8 cellular contexts compared by ENCODE assay signal in the genomic region with DNA sequence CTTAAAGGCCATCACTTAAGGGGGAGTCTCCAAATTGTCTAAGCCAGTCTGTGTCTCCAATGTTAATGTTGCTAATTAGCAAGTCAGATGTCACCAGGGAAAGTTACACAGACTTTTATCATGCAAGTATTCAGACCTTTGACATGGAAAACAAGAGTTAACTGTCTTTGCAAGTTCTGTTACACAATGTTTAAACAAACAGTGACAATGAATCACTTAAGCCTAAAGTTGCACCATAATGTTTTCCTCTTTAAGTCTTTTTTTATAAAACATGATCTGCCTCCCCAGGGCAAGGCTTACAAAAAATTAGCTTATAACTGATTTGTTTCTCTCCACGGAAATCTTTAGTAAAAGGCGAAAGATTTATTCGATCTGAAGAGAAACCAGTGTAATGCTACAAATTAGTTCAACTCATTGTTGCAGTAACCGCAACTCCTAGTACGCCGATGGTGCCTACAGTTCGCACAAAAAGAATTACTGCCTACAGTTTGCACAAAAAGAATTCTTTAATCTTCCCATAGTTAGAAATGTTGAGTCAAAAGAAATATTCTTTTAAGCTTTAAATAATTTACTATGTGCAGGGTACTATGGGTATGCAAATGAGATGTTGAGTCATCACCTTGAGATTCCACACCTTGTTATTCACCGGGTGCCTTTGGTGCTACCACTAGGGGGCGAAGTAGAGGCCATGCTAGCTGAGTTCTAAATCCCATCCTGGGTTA. TPM values are rescaled to one million over a fixed set of nuclear protein-coding genes. Genes with fewer than 3 reads are reported as not detected.
DNase-seq lines count a peak whose midpoint lies in the region; ATAC-seq and TF ChIP-seq lines count a peak whose summit lies in the region.

No MANE protein-coding gene starts in this region.

- peak overlapping the region; percentile 84 for H3K27ac ChIP-seq in 22Rv1
- peak overlapping the region in 1 of 2 donors; percentile 33 for H3K27ac ChIP-seq in lung (ENCODE audit: low read depth in 1 of 2, low read length in 1 of 2)

- peaks cover 0 to 2% of the 10 kb centered on the region in 2 donors for H3K4me1 ChIP-seq in lung (ENCODE audit: control insufficient read depth in 2 of 2, insufficient read depth in 2 of 2, low read length in 2 of 2)

- WGBS in lung, 2 donors: 47 to 54% methylated on average over 9 of the region's 9 CpGs

- H3K9me3 ChIP-seq in lung (ENCODE audit: control insufficient read depth in 2 of 2, insufficient read depth in 1 of 2, low read length in 1 of 2): no peaks in the 10 kb centered on the region

- no peaks in the 10 kb centered on the region for H3K27me3 ChIP-seq in lung (ENCODE audit: control insufficient read depth, insufficient read depth)

- no peak overlapping the region for H3K4me3 ChIP-seq in GM12875 (ENCODE audit: low read depth, low read length)
- no peak overlapping the region for H3K4me3 ChIP-seq in lung

- ATAC-seq in HG02610 (IDR thresholded peaks at IDR 0.05; ENCODE audit: unreplicated experiment) (peak; percentile 84), lung (ENCODE audit: insufficient read depth, low FRiP score) (peak; percentile 80)

- TF ChIP-seq CTCF in 22Rv1 (IDR thresholded peaks at IDR 0.05): peak; percentile 98
- TF ChIP-seq CTCF in GM12875 (IDR thresholded peaks at IDR 0.05; ENCODE audit: borderline replicate concordance, insufficient read depth, low read depth, low read length): peak; percentile 85
- TF ChIP-seq CTCF in lung (IDR thresholded peaks at IDR 0.05; ENCODE audit: control extremely low read depth, extremely low read depth): no peak

- H3K36me3 ChIP-seq in lung (ENCODE audit: control insufficient read depth in 2 of 2, insufficient read depth in 2 of 2, low read length in 2 of 2): peaks cover 0 to 3% of the 10 kb centered on the region in 2 donors

- DNase-seq in NAMALWA (ENCODE audit: low spot score) (peak; percentile 98), UCSD-AML1 (lab: John Stamatoyannopoulos, UW; ENCODE audit: unreplicated experiment) (peak; percentile 13), cerebellar cortex (ENCODE audit: low spot score) (peak; percentile 94), lung (ENCODE audit: low spot score) (peak; percentile 60)
- peak; percentile 46 for DNase-seq in stimulated activated CD8-positive, alpha-beta memory T cell treated with anti-CD3 and anti-CD28 coated beads, Interleukin-7, amount 100 ng/mL, for 24 hours (ENCODE audit: low read depth)

RNA-seq across cellular contexts. Expression of a gene that starts 45.3 kb away (rescaled TPM):
- 10 to 100 TPM in 1 of 2 donors, 1 to 10 TPM in 1; 5.8 to 11.3 TPM for total RNA-seq in lung
- 1 to 10 TPM; 1.2 to 1.8 TPM for polyA plus RNA-seq in lung

Comparison
In these comparisons a context has a peak if more than half of its experiments do, and no peak if none do; other contexts are left out.
1. DNase-seq: peak in every context shown above with its lines; median percentile 98 in NAMALWA; 94 in cerebellar cortex; 60 in lung; 46 in stimulated activated CD8-positive, alpha-beta memory T cell treated with anti-CD3 and anti-CD28 coated beads, Interleukin-7, amount 100 ng/mL, for 24 hours; 13 in UCSD-AML1.